In the genomic region with DNA sequence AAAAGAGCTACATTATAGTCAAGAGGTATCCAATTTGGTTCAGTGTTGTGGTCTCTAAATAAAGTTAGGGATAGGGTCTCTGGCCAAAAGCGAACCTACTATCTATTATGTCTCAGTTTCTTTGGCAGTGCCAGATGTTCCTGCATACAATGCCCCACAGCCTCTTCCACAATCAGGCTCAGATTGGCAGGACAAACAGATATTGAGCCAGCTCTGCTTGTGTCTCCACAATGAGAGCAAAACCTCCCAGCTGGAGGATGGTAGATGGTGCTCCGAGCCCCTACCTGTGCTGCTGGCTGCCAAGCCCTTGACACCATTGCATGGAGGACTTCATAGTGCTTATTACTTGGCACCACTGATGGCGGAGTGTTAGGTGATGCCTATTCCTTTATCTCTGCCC, we compare ENCODE assay signal across 15 cellular contexts. TPM values are rescaled to one million over a fixed set of nuclear protein-coding genes. Genes with fewer than 3 reads are reported as not detected.
A peak's percentile ranks its signal among the peaks of the same experiment; 100 is the strongest.
DNase-seq lines count a peak whose midpoint lies in the region; ATAC-seq and TF ChIP-seq lines count a peak whose summit lies in the region.
"Had no signal": no experiment of that assay in that cellular context is flagged by ENCODE, and none has a peak within 500 bp of the region (broad histone marks: within the 10 kb centered on the region; RNA-seq: fewer than 3 reads in every experiment).

No MANE protein-coding gene starts in this region.

- H3K27ac ChIP-seq in right cardiac atrium (ENCODE audit: low read length) (no peak overlapping the region), dorsolateral prefrontal cortex (peak overlapping the region; percentile 25 to 96 (median 89)), substantia nigra (ENCODE audit: low read depth, low read length, poor library complexity, severe bottlenecking) (peak overlapping the region; percentile 76)
- H3K27ac ChIP-seq: 22Rv1; BLaER1 treated with 17β-estradiol and CSF1 and Interleukin-3, amounts not matched to agents 10 nM and 100 nM had no signal

- H3K4me1 ChIP-seq in right cardiac atrium (ENCODE audit: control insufficient read depth, insufficient read depth, low read length) = no peaks in the 10 kb centered on the region
- H3K4me1 ChIP-seq: BLaER1 treated with 17β-estradiol and CSF1 and Interleukin-3, amounts not matched to agents 10 nM and 100 nM had no signal

- H3K4me3 Mint-ChIP-seq in activated CD8-positive, alpha-beta T cell treated with anti-CD3 and anti-CD28 coated beads for 36 hours = no peak overlapping the region
- H3K4me3 Mint-ChIP-seq in activated T-helper 17 cell treated with anti-CD3 and anti-CD28 coated beads, Interleukin-2, amount 50 U/mL, for 72 hours = no peak overlapping the region
- H3K4me3 Mint-ChIP-seq: CD4-positive, CD25-positive, alpha-beta regulatory T cell; H9 had no signal

- H3K4me3 ChIP-seq in right cardiac atrium (ENCODE audit: low read length) (no peak overlapping the region), dorsolateral prefrontal cortex (no peak overlapping the region)
- H3K4me3 ChIP-seq: BLaER1 treated with 17β-estradiol and CSF1 and Interleukin-3, amounts not matched to agents 10 nM and 100 nM had no signal

- no peaks in the 10 kb centered on the region for H3K9me3 ChIP-seq in right cardiac atrium (ENCODE audit: control insufficient read depth, low read length)
- H3K9me3 ChIP-seq: BLaER1 treated with 17β-estradiol and CSF1 and Interleukin-3, amounts not matched to agents 10 nM and 100 nM had no signal

- 87% methylated on average over 3 of the region's 3 CpGs for WGBS in right cardiac atrium

- H3K27me3 ChIP-seq in right cardiac atrium (ENCODE audit: control insufficient read depth, insufficient read depth) (no peaks in the 10 kb centered on the region), dorsolateral prefrontal cortex (no peaks in the 10 kb centered on the region)
- H3K27me3 ChIP-seq: BLaER1 treated with 17β-estradiol and CSF1 and Interleukin-3, amounts not matched to agents 10 nM and 100 nM had no signal

- H3K27ac Mint-ChIP-seq in activated CD8-positive, alpha-beta T cell treated with anti-CD3 and anti-CD28 coated beads for 36 hours = no peak overlapping the region
- H3K27ac Mint-ChIP-seq in activated T-helper 17 cell treated with anti-CD3 and anti-CD28 coated beads, Interleukin-2, amount 50 U/mL, for 72 hours = no peak overlapping the region
- H3K27ac Mint-ChIP-seq: CD4-positive, CD25-positive, alpha-beta regulatory T cell; H9 had no signal

- no peaks in the 10 kb centered on the region for H3K4me1 Mint-ChIP-seq in activated CD8-positive, alpha-beta T cell treated with anti-CD3 and anti-CD28 coated beads for 36 hours (ENCODE audit: low read depth)
- no peaks in the 10 kb centered on the region for H3K4me1 Mint-ChIP-seq in activated T-helper 17 cell treated with anti-CD3 and anti-CD28 coated beads, Interleukin-2, amount 50 U/mL, for 72 hours
- H3K4me1 Mint-ChIP-seq: CD4-positive, CD25-positive, alpha-beta regulatory T cell; H9 had no signal

- peak; percentile 31 for ATAC-seq in Right ventricle myocardium superior (ENCODE audit: poor library complexity)
- no peak for ATAC-seq in right cardiac atrium
- ATAC-seq in activated CD8-positive, alpha-beta T cell treated with anti-CD3 and anti-CD28 coated beads for 36 hours = no peak
- ATAC-seq in stimulated activated naive CD8-positive, alpha-beta T cell treated with anti-CD3 and anti-CD28 coated beads, Interleukin-15, Interleukin-2, amounts not matched to agents 100 U/mL and 50 U/mL, for 24 hours = no peak
- no peak for ATAC-seq in activated T-helper 17 cell treated with anti-CD3 and anti-CD28 coated beads, Interleukin-2, amount 50 U/mL, for 72 hours (replicated peaks)

- intact Hi-C loops in Right ventricle myocardium superior (cut with DNase I) (no loop called here), right cardiac atrium (cut with DNase I) (no loop called here), dorsolateral prefrontal cortex (cut with DNase I) (no loop called here)
- intact Hi-C loops in activated CD8-positive, alpha-beta T cell treated with anti-CD3 and anti-CD28 coated beads for 36 hours (cut with micrococcal nuclease) = no loop called here

- H3K27me3 Mint-ChIP-seq in activated CD8-positive, alpha-beta T cell treated with anti-CD3 and anti-CD28 coated beads for 36 hours = no peaks in the 10 kb centered on the region
- no peaks in the 10 kb centered on the region for H3K27me3 Mint-ChIP-seq in activated T-helper 17 cell treated with anti-CD3 and anti-CD28 coated beads, Interleukin-2, amount 50 U/mL, for 72 hours
- H3K27me3 Mint-ChIP-seq: CD4-positive, CD25-positive, alpha-beta regulatory T cell had no signal

- CTCF ChIA-PET in activated CD8-positive, alpha-beta T cell treated with anti-CD3 and anti-CD28 coated beads for 36 hours (lab: Charles Lee) = interaction anchor here (1.3 to 2.1 kb wide), 4 partner anchors 12 to 28 kb away, joined by 3 to 11 read pairs (median 7); no protein-coding TSS in a partner anchor

- H3K9me3 Mint-ChIP-seq in activated CD8-positive, alpha-beta T cell treated with anti-CD3 and anti-CD28 coated beads for 36 hours = no peaks in the 10 kb centered on the region
- H3K9me3 Mint-ChIP-seq in activated T-helper 17 cell treated with anti-CD3 and anti-CD28 coated beads, Interleukin-2, amount 50 U/mL, for 72 hours = no peaks in the 10 kb centered on the region
- H3K9me3 Mint-ChIP-seq: CD4-positive, CD25-positive, alpha-beta regulatory T cell; H9 had no signal

- peak in 1 of 56 donors; percentile 17 for TF ChIP-seq CTCF in dorsolateral prefrontal cortex (IDR thresholded peaks at IDR 0.05 in 54 of 56, conservative IDR thresholded peaks at IDR 0.05 in 2 of 56; ENCODE audit: low read depth in 1 of 56, partially characterized antibody in 56 of 56)
- no peak for TF ChIP-seq CTCF in activated CD8-positive, alpha-beta T cell treated with anti-CD3 and anti-CD28 coated beads for 36 hours (IDR thresholded peaks at IDR 0.05)

- DNase-seq in Right ventricle myocardium superior = no peak
- DNase-seq in right cardiac atrium = no peak
- DNase-seq in dorsolateral prefrontal cortex = peak in 2 of 10 donors; percentile 46 to 47
- DNase-seq in midbrain (lab: John Stamatoyannopoulos, UW) = peak; percentile 55
- DNase-seq in substantia nigra (lab: John Stamatoyannopoulos, UW) = peak in 19 of 49 donors; percentile 5 to 75 (median 30)
- DNase-seq in activated CD8-positive, alpha-beta T cell treated with anti-CD3 and anti-CD28 coated beads for 36 hours = no peak
- DNase-seq in stimulated activated naive CD8-positive, alpha-beta T cell treated with anti-CD3 and anti-CD28 coated beads, Interleukin-15, Interleukin-2, amounts not matched to agents 100 U/mL and 50 U/mL, for 24 hours = no peak
- DNase-seq: CD4-positive, CD25-positive, alpha-beta regulatory T cell; DMS79; GOT3; H9 had no signal

- peaks cover 30% of the 10 kb centered on the region for H3K36me3 Mint-ChIP-seq in activated CD8-positive, alpha-beta T cell treated with anti-CD3 and anti-CD28 coated beads for 36 hours (ENCODE audit: low read depth)
- peaks cover 70% of the 10 kb centered on the region for H3K36me3 Mint-ChIP-seq in activated T-helper 17 cell treated with anti-CD3 and anti-CD28 coated beads, Interleukin-2, amount 50 U/mL, for 72 hours (ENCODE audit: low read depth)

- POLR2A ChIA-PET in activated CD8-positive, alpha-beta T cell treated with anti-CD3 and anti-CD28 coated beads for 36 hours (lab: Charles Lee) = interaction anchor here (0.8 to 2.2 kb wide), 5 partner anchors 8 to 56 kb away, joined by 3 to 8 read pairs (median 4); no protein-coding TSS in a partner anchor

RNA-seq across cellular contexts. Expression of a gene that starts 19.7 kb away (rescaled TPM):
- total RNA-seq in Right ventricle myocardium superior (11.7 TPM), right cardiac atrium (10 to 100 TPM; 11.4 to 11.8 (median 11.6) TPM), dorsolateral prefrontal cortex (10 to 100 TPM; 19.1 to 43.4 (median 33.0) TPM)
- 7.1 TPM for polyA plus RNA-seq in right cardiac atrium
- total RNA-seq in activated CD8-positive, alpha-beta T cell treated with anti-CD3 and anti-CD28 coated beads for 36 hours = 10 to 100 TPM; 11.3 to 14.0 TPM
- total RNA-seq in activated T-helper 17 cell treated with anti-CD3 and anti-CD28 coated beads, Interleukin-2, amount 50 U/mL, for 72 hours = 10 to 100 TPM; 14.8 to 18.0 TPM

RNA-seq across cellular contexts. Expression of a gene that starts 21.4 kb away (rescaled TPM):
- total RNA-seq in Right ventricle myocardium superior = 8.1 TPM
- total RNA-seq in right cardiac atrium = 10 to 100 TPM; 17.0 to 19.8 (median 18.7) TPM
- polyA plus RNA-seq in right cardiac atrium = 11.7 TPM
- 10 to 100 TPM in 75 of 120 experiments, 1 to 10 TPM in 45; 4.8 to 23.7 (median 10.6) TPM for total RNA-seq in dorsolateral prefrontal cortex
- total RNA-seq in activated CD8-positive, alpha-beta T cell treated with anti-CD3 and anti-CD28 coated beads for 36 hours = 1 to 10 TPM; 2.1 to 2.5 TPM
- 10 to 100 TPM in 1 of 2 donors, 1 to 10 TPM in 1; 8.3 to 12.3 TPM for total RNA-seq in activated T-helper 17 cell treated with anti-CD3 and anti-CD28 coated beads, Interleukin-2, amount 50 U/mL, for 72 hours
- total RNA-seq: G401 had no signal

RNA-seq across cellular contexts. Expression of a gene that starts 30.3 kb away (rescaled TPM):
- total RNA-seq in Right ventricle myocardium superior (9.0 TPM), right cardiac atrium (10 to 100 TPM in 2 of 4 donors, 1 to 10 TPM in 2; 9.0 to 11.1 (median 9.8) TPM), dorsolateral prefrontal cortex (10 to 100 TPM in 84 of 120 experiments, 1 to 10 TPM in 36; 5.6 to 19.5 (median 11.5) TPM)
- polyA plus RNA-seq in right cardiac atrium = 8.7 TPM
- 10 to 100 TPM; 28.4 to 31.2 TPM for total RNA-seq in activated CD8-positive, alpha-beta T cell treated with anti-CD3 and anti-CD28 coated beads for 36 hours
- total RNA-seq in activated T-helper 17 cell treated with anti-CD3 and anti-CD28 coated beads, Interleukin-2, amount 50 U/mL, for 72 hours = 10 to 100 TPM; 36.3 to 65.9 TPM

RNA-seq across cellular contexts. Expression of a gene that starts 30.3 kb away (rescaled TPM):
- total RNA-seq in Right ventricle myocardium superior = 9.5 TPM
- 10 to 100 TPM in 2 of 4 donors, 1 to 10 TPM in 2; 7.7 to 13.9 (median 9.9) TPM for total RNA-seq in right cardiac atrium
- polyA plus RNA-seq in right cardiac atrium = 9.8 TPM
- 10 to 100 TPM in 61 of 120 experiments, 1 to 10 TPM in 59; 3.8 to 25.4 (median 10.2) TPM for total RNA-seq in dorsolateral prefrontal cortex
- 10 to 100 TPM; 27.1 to 28.6 TPM for total RNA-seq in activated CD8-positive, alpha-beta T cell treated with anti-CD3 and anti-CD28 coated beads for 36 hours
- total RNA-seq in activated T-helper 17 cell treated with anti-CD3 and anti-CD28 coated beads, Interleukin-2, amount 50 U/mL, for 72 hours = 100 to 1,000 TPM in 1 of 2 donors, 10 to 100 TPM in 1; 33.1 to 108 TPM

RNA-seq across cellular contexts. Expression of a gene that starts 35.1 kb away (rescaled TPM):
- total RNA-seq in Right ventricle myocardium superior = 62.9 TPM
- 10 to 100 TPM; 29.7 to 92.2 (median 60.3) TPM for total RNA-seq in right cardiac atrium
- polyA plus RNA-seq in right cardiac atrium = 36.6 TPM
- total RNA-seq in dorsolateral prefrontal cortex = 100 to 1,000 TPM in 95 of 120 experiments, 10 to 100 TPM in 25; 73.3 to 206 (median 120) TPM
- 10 to 100 TPM; 56.0 to 73.3 TPM for total RNA-seq in activated CD8-positive, alpha-beta T cell treated with anti-CD3 and anti-CD28 coated beads for 36 hours
- total RNA-seq in activated T-helper 17 cell treated with anti-CD3 and anti-CD28 coated beads, Interleukin-2, amount 50 U/mL, for 72 hours = 100 to 1,000 TPM in 1 of 2 donors, 10 to 100 TPM in 1; 71.3 to 325 TPM
- polyA plus RNA-seq: CD4-positive, CD25-positive, alpha-beta regulatory T cell had no signal
